20 cellular contexts compared by ENCODE assay signal in the genomic region with DNA sequence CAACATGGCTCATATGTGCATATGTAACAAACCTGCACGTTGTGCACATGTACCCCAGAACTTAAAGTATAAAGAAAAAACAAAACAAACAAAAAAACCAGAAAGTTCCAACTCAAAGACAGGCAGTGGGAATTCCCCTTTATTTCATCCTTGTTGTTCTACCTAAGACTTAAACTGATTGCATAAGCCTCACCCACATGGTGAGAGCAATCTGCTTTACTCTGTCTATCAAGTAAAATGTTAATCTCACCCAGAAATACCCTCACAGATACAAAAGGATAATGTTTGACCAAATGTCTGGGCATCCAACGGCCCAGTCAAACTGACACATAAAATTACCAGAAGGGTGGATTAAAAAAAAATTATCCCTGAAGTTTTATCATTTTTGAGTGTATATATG.
"Had no signal": no experiment of that assay in that cellular context is flagged by ENCODE, and none has a peak within 500 bp of the region (broad histone marks: within the 10 kb centered on the region; RNA-seq: fewer than 3 reads in every experiment).

No MANE protein-coding gene starts in this region.

- H3K4me3 ChIP-seq: SK-N-MC had no signal

- DNase-seq: activated CD4-positive, alpha-beta memory T cell treated with anti-CD3 and anti-CD28 coated beads, Interleukin-2, amount 10 ng/mL, durations not matched to agents 7 days and 5 days; activated CD4-positive, alpha-beta T cell treated with anti-CD3 and anti-CD28 coated beads for 36 hours; activated CD4-positive, alpha-beta T cell treated with anti-CD3 and anti-CD28 coated beads, Interleukin-2, amount 50 U/mL, for 1 hour; activated gamma-delta T cell treated with Interleukin-2 at 50 U/mL for 16 hours; activated naive CD4-positive, alpha-beta T cell treated with anti-CD3 and anti-CD28 coated beads, Interleukin-2, amount 10 ng/mL, durations not matched to agents 7 days and 5 days; activated naive CD8-positive, alpha-beta T cell treated with anti-CD3 and anti-CD28 coated beads for 36 hours; activated T-cell treated with anti-CD3 and anti-CD28 coated beads for 4 hours; activated T-cell treated with anti-CD3 and anti-CD28 coated beads, Interleukin-2, amount 50 U/mL, for 48 hours; KG1; NCI-H1048; NCI-H146; NCI-H187 treated with DMSO at 0.1 percent for 48 hours; NCI-H2081 treated with DMSO at 0.1 percent for 48 hours; NCI-H526 treated with DMSO at 0.1 percent for 48 hours; RPMI8226; T-helper 1 cell had no signal

- H3K27ac ChIP-seq: SK-N-MC, VCaP had no signal

- ATAC-seq: activated CD4-positive, alpha-beta T cell treated with anti-CD3 and anti-CD28 coated beads for 36 hours; activated T-helper 17 cell treated with anti-CD3 and anti-CD28 coated beads, Interleukin-2, amount 50 U/mL, for 72 hours; Right ventricle myocardium inferior had no signal
